Comparison of ENCODE assay signal across 8 cellular contexts in genomic region chr2:164538250-164538866, GRCh38.
DNase-seq lines count a peak whose midpoint lies in the region; ATAC-seq and TF ChIP-seq lines count a peak whose summit lies in the region.

No MANE protein-coding gene starts in this region.

- no peaks in the 10 kb centered on the region for H3K9me1 ChIP-seq in IMR-90 (ENCODE audit: insufficient read depth, low read length)

- no peaks in the 10 kb centered on the region for H3K79me1 ChIP-seq in IMR-90 (ENCODE audit: low read depth in 1 of 2, low read length in 2 of 2)

- POLR2A ChIA-PET in IMR-90 (lab: Charles Lee; ENCODE audit: unreplicated experiment): no interaction called here

- TF ChIP-seq CTCF in IMR-90 (conservative IDR thresholded peaks at IDR 0.05; ENCODE audit: low read depth, low read length) (peak; percentile 50), prostate gland (IDR thresholded peaks at IDR 0.05) (peak in 3 of 4 experiments; percentile 19 to 47 (median 40))

- in situ Hi-C loops in IMR-90 (cut with MboI; ENCODE audit: low sequenced_read_pairs): no loop called here

- H3K27ac Mint-ChIP-seq in activated naive CD8-positive, alpha-beta T cell treated with anti-CD3 and anti-CD28 coated beads, Interleukin-2, amount 50 U/mL, for 24 hours: no peak overlapping the region

- H3K4me2 ChIP-seq in IMR-90 (ENCODE audit: low read depth, low read length): no peak overlapping the region

- WGBS in IMR-90 (ENCODE audit: extremely low coverage in 2 of 2, insufficient read length in 1 of 2), 2 experiments: no CpG with 5 or more reads among the region's 2 CpGs
- 92% methylated on average over 2 of the region's 2 CpGs for WGBS in prostate gland

- no peak overlapping the region for H2AFZ ChIP-seq in IMR-90 (replicated peaks; ENCODE audit: low read length, poor library complexity)

- TF ChIP-seq POLR2A in IMR-90 (IDR thresholded peaks at IDR 0.05; ENCODE audit: low read depth, low read length) (no peak), prostate gland (IDR thresholded peaks at IDR 0.05) (no peak)

- H2BK20ac ChIP-seq in IMR-90 (ENCODE audit: low read depth, low read length): no peak overlapping the region

- H3K23ac ChIP-seq in IMR-90 (ENCODE audit: low read depth, low read length): no peak overlapping the region

- BruUV-seq in IMR-90 (replicated peaks; lab: Mats Ljungman, UMichigan): no TSS peak

- dilution Hi-C loops in IMR-90 (cut with HindIII; ENCODE audit: low sequenced_read_pairs, unreplicated experiment): no loop called here

- H3K36me3 Mint-ChIP-seq in activated naive CD8-positive, alpha-beta T cell treated with anti-CD3 and anti-CD28 coated beads, Interleukin-2, amount 50 U/mL, for 24 hours (ENCODE audit: low read depth): no peaks in the 10 kb centered on the region

- H3K9ac ChIP-seq in IMR-90 (ENCODE audit: low read depth, low read length): no peak overlapping the region

- H3K4me1 Mint-ChIP-seq in activated naive CD8-positive, alpha-beta T cell treated with anti-CD3 and anti-CD28 coated beads, Interleukin-2, amount 50 U/mL, for 24 hours: no peaks in the 10 kb centered on the region

- no peaks in the 10 kb centered on the region for H3K9me3 Mint-ChIP-seq in activated naive CD8-positive, alpha-beta T cell treated with anti-CD3 and anti-CD28 coated beads, Interleukin-2, amount 50 U/mL, for 24 hours

- peak; percentile 48 for TF ChIP-seq RAD21 in IMR-90 (IDR thresholded peaks at IDR 0.05; ENCODE audit: low read length)

- no peaks in the 10 kb centered on the region for H3K27me3 ChIP-seq in IMR-90 (ENCODE audit: control insufficient read depth, insufficient read depth, low read length)
- no peaks in the 10 kb centered on the region for H3K27me3 ChIP-seq in prostate gland (replicated peaks; ENCODE audit: insufficient read depth)

- no peak overlapping the region for H3K4ac ChIP-seq in IMR-90 (ENCODE audit: low read depth, low read length)

- H3K56ac ChIP-seq in IMR-90 (ENCODE audit: extremely low read depth, insufficient read depth, low read length): no peak overlapping the region

- peak; percentile 31 for DNase-seq in COR-L47 (lab: John Stamatoyannopoulos, UW)
- DNase-seq in IMR-90: peak; percentile 29
- peak; percentile 30 for DNase-seq in RPMI8226
- peak; percentile 77 for DNase-seq in fibroblast of peridontal ligament (ENCODE audit: extremely low read depth)
- no peak for DNase-seq in prostate gland (ENCODE audit: low spot score)
- no peak for DNase-seq in posterior vena cava (ENCODE audit: low spot score)
- no peak for DNase-seq in activated naive CD8-positive, alpha-beta T cell treated with anti-CD3 and anti-CD28 coated beads, Interleukin-2, amount 50 U/mL, for 24 hours

- CTCF ChIA-PET in IMR-90 (lab: Yijun Ruan, JAX): interaction anchor here (0.7 to 1.0 kb wide), 6 partner anchors 22 to 1646 kb away, joined by 3 to 4 read pairs (median 3); no protein-coding TSS in a partner anchor

- no peak overlapping the region for H3K18ac ChIP-seq in IMR-90 (ENCODE audit: low read depth, low read length)

- no peak overlapping the region for H2BK5ac ChIP-seq in IMR-90 (ENCODE audit: low read depth, low read length, poor library complexity, severe bottlenecking)

- no peak overlapping the region for H4K91ac ChIP-seq in IMR-90 (ENCODE audit: insufficient read depth, low read depth, low read length)

- H2AK9ac ChIP-seq in IMR-90 (replicated peaks; ENCODE audit: low read depth, low read length, poor library complexity): no peak overlapping the region

- peaks cover 2% of the 10 kb centered on the region for H3K27me3 Mint-ChIP-seq in activated naive CD8-positive, alpha-beta T cell treated with anti-CD3 and anti-CD28 coated beads, Interleukin-2, amount 50 U/mL, for 24 hours

- ATAC-seq in GM21423 (IDR thresholded peaks at IDR 0.05; ENCODE audit: unreplicated experiment): peak; percentile 59
- ATAC-seq in IMR-90 (ENCODE audit: low read depth): peak; percentile 82
- ATAC-seq in activated naive CD8-positive, alpha-beta T cell treated with anti-CD3 and anti-CD28 coated beads, Interleukin-2, amount 50 U/mL, for 24 hours: no peak

- no peak overlapping the region for H4K8ac ChIP-seq in IMR-90 (ENCODE audit: low read depth in 2 of 2, low read length in 2 of 2)

- intact Hi-C loops in IMR-90 (cut with micrococcal nuclease): loop anchor here (1.0 to 5.0 kb wide), 3 partner anchors 1192 to 1383 kb away; no protein-coding TSS in a partner anchor
- intact Hi-C loops in prostate gland (cut with DNase I): no loop called here
- intact Hi-C loops in posterior vena cava (cut with DNase I): no loop called here

- no peaks in the 10 kb centered on the region for H3K9me3 ChIP-seq in IMR-90 (ENCODE audit: control insufficient read depth, insufficient read depth, low read length)
- no peaks in the 10 kb centered on the region for H3K9me3 ChIP-seq in prostate gland

- no peak overlapping the region for H2BK15ac ChIP-seq in IMR-90 (ENCODE audit: low read depth, low read length)

- no peaks in the 10 kb centered on the region for H4K20me1 ChIP-seq in IMR-90 (ENCODE audit: insufficient read depth, low read length)

- H4K5ac ChIP-seq in IMR-90 (ENCODE audit: low read depth, low read length): no peak overlapping the region

- H2AK5ac ChIP-seq in IMR-90 (ENCODE audit: low read depth, low read length): no peak overlapping the region

- H3K4me1 ChIP-seq in IMR-90 (ENCODE audit: control insufficient read depth, insufficient read depth, low read length) (no peaks in the 10 kb centered on the region), prostate gland (replicated peaks) (no peaks in the 10 kb centered on the region)

- H3K4me3 ChIP-seq in IMR-90 (ENCODE audit: insufficient read depth, low read depth, low read length) (no peak overlapping the region), prostate gland (no peak overlapping the region)

- H3K4me3 Mint-ChIP-seq in activated naive CD8-positive, alpha-beta T cell treated with anti-CD3 and anti-CD28 coated beads, Interleukin-2, amount 50 U/mL, for 24 hours: no peak overlapping the region

- H3K27ac ChIP-seq in IMR-90 (ENCODE audit: insufficient read depth, low read length) (no peak overlapping the region), prostate gland (no peak overlapping the region)

- no peaks in the 10 kb centered on the region for H3K36me3 ChIP-seq in IMR-90 (ENCODE audit: control insufficient read depth, insufficient read depth, low read length)
- no peaks in the 10 kb centered on the region for H3K36me3 ChIP-seq in prostate gland

- H2BK120ac ChIP-seq in IMR-90 (ENCODE audit: low read depth, low read length): no peak overlapping the region

- no peak overlapping the region for H3K14ac ChIP-seq in IMR-90 (replicated peaks; ENCODE audit: low read depth, low read length)

TF ChIP-seq in IMR-90, 13 proteins besides CTCF, POLR2A, EP300 and RAD21:
- TF ChIP-seq, protein P1, sequence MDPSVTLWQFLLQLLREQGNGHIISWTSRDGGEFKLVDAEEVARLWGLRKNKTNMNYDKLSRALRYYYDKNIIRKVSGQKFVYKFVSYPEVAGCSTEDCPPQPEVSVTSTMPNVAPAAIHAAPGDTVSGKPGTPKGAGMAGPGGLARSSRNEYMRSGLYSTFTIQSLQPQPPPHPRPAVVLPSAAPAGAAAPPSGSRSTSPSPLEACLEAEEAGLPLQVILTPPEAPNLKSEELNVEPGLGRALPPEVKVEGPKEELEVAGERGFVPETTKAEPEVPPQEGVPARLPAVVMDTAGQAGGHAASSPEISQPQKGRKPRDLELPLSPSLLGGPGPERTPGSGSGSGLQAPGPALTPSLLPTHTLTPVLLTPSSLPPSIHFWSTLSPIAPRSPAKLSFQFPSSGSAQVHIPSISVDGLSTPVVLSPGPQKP (IDR thresholded peaks at IDR 0.05; ENCODE audit: borderline replicate concordance, low read depth, low read length): no peak
- no peak for TF ChIP-seq MAZ (IDR thresholded peaks at IDR 0.05; ENCODE audit: borderline replicate concordance, low read depth, low read length)
- no peak for TF ChIP-seq CHD1 (IDR thresholded peaks at IDR 0.05; ENCODE audit: low read depth, low read length)
- no peak for TF ChIP-seq MAFK (IDR thresholded peaks at IDR 0.05; ENCODE audit: low read depth, low read length)
- no peak for TF ChIP-seq MXI1 (IDR thresholded peaks at IDR 0.05; ENCODE audit: borderline replicate concordance, low read depth, low read length)
- TF ChIP-seq RCOR1 (IDR thresholded peaks at IDR 0.05; ENCODE audit: insufficient replicate concordance, low read length): no peak
- no peak for TF ChIP-seq BHLHE40 (IDR thresholded peaks at IDR 0.05; ENCODE audit: low read depth, low read length)
- TF ChIP-seq CEBPB (IDR thresholded peaks at IDR 0.05; ENCODE audit: low read depth, low read length): peak; percentile 9; the same call in 1 of the 2 replicates
- TF ChIP-seq SMC3 (IDR thresholded peaks at IDR 0.05; ENCODE audit: low read depth, low read length): peak; percentile 36; the same call in 1 of the 2 replicates
TF ChIP-seq in IMR-90: peak in this region for 2.

Comparison
In these comparisons a context has a peak if more than half of its experiments do, and no peak if none do; other contexts are left out.
1. DNase-seq: peak in COR-L47 (single experiment), IMR-90 (single experiment), RPMI8226 (single experiment) and fibroblast of peridontal ligament (single experiment); none in prostate gland (single experiment), posterior vena cava (single experiment) and activated naive CD8-positive, alpha-beta T cell treated with anti-CD3 and anti-CD28 coated beads, Interleukin-2, amount 50 U/mL, for 24 hours (single experiment).